ENCODE assay signal across 1 cellular context in the genomic region with DNA sequence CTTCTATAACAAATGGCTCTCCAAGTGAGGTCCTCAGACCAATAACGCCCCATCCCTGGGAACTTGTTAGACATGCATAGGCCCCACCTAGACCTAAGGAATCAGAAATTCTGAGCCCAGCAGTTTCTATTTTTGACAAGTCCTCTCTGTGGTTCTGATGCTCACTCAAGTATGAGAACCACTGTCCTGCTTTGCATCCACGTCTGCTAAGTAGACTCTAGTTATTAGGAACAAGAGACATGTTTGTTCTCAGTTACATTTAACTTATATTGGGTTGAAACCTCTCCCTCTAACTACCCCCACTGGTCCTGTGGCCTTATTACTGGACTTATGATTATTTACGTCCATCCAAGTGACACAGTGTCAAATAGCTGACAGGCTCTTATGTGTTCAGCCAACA.
A peak's percentile ranks its signal among the peaks of the same experiment; 100 is the strongest.
TF ChIP-seq lines count a peak whose summit lies in the region.

No MANE protein-coding gene starts in this region.

TF ChIP-seq in GM12878, 131 proteins besides CTCF, POLR2A, EP300 and RAD21 (continued from another document):
- TF ChIP-seq, protein P1, sequence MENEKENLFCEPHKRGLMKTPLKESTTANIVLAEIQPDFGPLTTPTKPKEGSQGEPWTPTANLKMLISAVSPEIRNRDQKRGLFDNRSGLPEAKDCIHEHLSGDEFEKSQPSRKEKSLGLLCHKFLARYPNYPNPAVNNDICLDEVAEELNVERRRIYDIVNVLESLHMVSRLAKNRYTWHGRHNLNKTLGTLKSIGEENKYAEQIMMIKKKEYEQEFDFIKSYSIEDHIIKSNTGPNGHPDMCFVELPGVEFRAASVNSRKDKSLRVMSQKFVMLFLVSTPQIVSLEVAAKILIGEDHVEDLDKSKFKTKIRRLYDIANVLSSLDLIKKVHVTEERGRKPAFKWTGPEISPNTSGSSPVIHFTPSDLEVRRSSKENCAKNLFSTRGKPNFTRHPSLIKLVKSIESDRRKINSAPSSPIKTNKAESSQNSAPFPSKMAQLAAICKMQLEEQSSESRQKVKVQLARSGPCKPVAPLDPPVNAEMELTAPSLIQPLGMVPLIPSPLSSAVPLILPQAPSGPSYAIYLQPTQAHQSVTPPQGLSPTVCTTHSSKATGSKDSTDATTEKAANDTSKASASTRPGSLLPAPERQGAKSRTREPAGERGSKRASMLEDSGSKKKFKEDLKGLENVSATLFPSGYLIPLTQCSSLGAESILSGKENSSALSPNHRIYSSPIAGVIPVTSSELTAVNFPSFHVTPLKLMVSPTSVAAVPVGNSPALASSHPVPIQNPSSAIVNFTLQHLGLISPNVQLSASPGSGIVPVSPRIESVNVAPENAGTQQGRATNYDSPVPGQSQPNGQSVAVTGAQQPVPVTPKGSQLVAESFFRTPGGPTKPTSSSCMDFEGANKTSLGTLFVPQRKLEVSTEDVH (IDR thresholded peaks at IDR 0.05; ENCODE audit: low read depth, partially characterized antibody) = no peak
- TF ChIP-seq YBX1 (IDR thresholded peaks at IDR 0.05) = no peak
- no peak for TF ChIP-seq CBFB (IDR thresholded peaks at IDR 0.05; ENCODE audit: low read depth)
- TF ChIP-seq, protein P2, sequence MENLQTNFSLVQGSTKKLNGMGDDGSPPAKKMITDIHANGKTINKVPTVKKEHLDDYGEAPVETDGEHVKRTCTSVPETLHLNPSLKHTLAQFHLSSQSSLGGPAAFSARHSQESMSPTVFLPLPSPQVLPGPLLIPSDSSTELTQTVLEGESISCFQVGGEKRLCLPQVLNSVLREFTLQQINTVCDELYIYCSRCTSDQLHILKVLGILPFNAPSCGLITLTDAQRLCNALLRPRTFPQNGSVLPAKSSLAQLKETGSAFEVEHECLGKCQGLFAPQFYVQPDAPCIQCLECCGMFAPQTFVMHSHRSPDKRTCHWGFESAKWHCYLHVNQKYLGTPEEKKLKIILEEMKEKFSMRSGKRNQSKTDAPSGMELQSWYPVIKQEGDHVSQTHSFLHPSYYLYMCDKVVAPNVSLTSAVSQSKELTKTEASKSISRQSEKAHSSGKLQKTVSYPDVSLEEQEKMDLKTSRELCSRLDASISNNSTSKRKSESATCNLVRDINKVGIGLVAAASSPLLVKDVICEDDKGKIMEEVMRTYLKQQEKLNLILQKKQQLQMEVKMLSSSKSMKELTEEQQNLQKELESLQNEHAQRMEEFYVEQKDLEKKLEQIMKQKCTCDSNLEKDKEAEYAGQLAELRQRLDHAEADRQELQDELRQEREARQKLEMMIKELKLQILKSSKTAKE (IDR thresholded peaks at IDR 0.05; ENCODE audit: low read depth, poor library complexity, severe bottlenecking) = peak; percentile 25
- no peak for TF ChIP-seq TCF3 (IDR thresholded peaks at IDR 0.05; ENCODE audit: borderline replicate concordance, insufficient read depth, low read depth, low read length)
- TF ChIP-seq, protein P3, sequence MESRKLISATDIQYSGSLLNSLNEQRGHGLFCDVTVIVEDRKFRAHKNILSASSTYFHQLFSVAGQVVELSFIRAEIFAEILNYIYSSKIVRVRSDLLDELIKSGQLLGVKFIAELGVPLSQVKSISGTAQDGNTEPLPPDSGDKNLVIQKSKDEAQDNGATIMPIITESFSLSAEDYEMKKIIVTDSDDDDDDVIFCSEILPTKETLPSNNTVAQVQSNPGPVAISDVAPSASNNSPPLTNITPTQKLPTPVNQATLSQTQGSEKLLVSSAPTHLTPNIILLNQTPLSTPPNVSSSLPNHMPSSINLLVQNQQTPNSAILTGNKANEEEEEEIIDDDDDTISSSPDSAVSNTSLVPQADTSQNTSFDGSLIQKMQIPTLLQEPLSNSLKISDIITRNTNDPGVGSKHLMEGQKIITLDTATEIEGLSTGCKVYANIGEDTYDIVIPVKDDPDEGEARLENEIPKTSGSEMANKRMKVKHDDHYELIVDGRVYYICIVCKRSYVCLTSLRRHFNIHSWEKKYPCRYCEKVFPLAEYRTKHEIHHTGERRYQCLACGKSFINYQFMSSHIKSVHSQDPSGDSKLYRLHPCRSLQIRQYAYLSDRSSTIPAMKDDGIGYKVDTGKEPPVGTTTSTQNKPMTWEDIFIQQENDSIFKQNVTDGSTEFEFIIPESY (IDR thresholded peaks at IDR 0.05) = no peak
- peak; percentile 55; the same call in 1 of the 2 replicates for TF ChIP-seq MEF2A (IDR thresholded peaks at IDR 0.05; ENCODE audit: insufficient read depth, low read depth, low read length)
- TF ChIP-seq ZSCAN29 (IDR thresholded peaks at IDR 0.05) = no peak
- no peak for TF ChIP-seq ASH2L (IDR thresholded peaks at IDR 0.05; ENCODE audit: borderline replicate concordance, low read depth)
- peak; percentile 63; the same call in 1 of the 3 replicates for TF ChIP-seq POU2F2 (IDR thresholded peaks at IDR 0.05; ENCODE audit: borderline replicate concordance, low read depth, low read length)
- no peak for TF ChIP-seq RCOR1 (conservative IDR thresholded peaks at IDR 0.05; ENCODE audit: low read depth, low read length)
- TF ChIP-seq MXI1 (IDR thresholded peaks at IDR 0.05; ENCODE audit: low read depth, low read length) = no peak
- TF ChIP-seq HCFC1 (IDR thresholded peaks at IDR 0.05; ENCODE audit: low read length) = no peak
